ENCODE assay signal across 24 cellular contexts in genomic region chr16:66639091-66639885, GRCh38. TPM values are rescaled to one million over a fixed set of nuclear protein-coding genes. Genes with fewer than 3 reads are reported as not detected.
DNase-seq lines count a peak whose midpoint lies in the region; ATAC-seq and TF ChIP-seq lines count a peak whose summit lies in the region.
"Had no signal": no experiment of that assay in that cellular context is flagged by ENCODE, and none has a peak within 500 bp of the region (broad histone marks: within the 10 kb centered on the region; RNA-seq: fewer than 3 reads in every experiment).

No MANE protein-coding gene starts in this region.

- no peak overlapping the region for H2BK120ac ChIP-seq in trophoblast cell (ENCODE audit: insufficient read depth, low read length, poor library complexity)

- H4K12ac ChIP-seq in trophoblast cell (ENCODE audit: low read depth, low read length) = no peak overlapping the region

- peaks cover 6% of the 10 kb centered on the region; the same call in 2 of the 3 replicates for H3K36me3 Mint-ChIP-seq in GM23338 (ENCODE audit: low read depth)
- H3K36me3 Mint-ChIP-seq: stimulated activated naive B cell treated with anti-CD40 and anti-IgM and Interleukin-4, amounts not matched to agents 10 μg/mL and 1 μg/mL and 100 μg/mL, for 72 hours had no signal

- H3K36me3 ChIP-seq in GM23338 (ENCODE audit: insufficient read depth) = no peaks in the 10 kb centered on the region
- H3K36me3 ChIP-seq in trophoblast cell (ENCODE audit: control insufficient read depth in 1 of 2, insufficient read depth in 2 of 2, low read length in 2 of 2) = peaks cover 0 to 4% of the 10 kb centered on the region in 2 experiments
- H3K36me3 ChIP-seq: cardiac muscle cell, thyroid gland had no signal

- no peaks in the 10 kb centered on the region for H3K79me1 ChIP-seq in trophoblast cell (ENCODE audit: low read length)

- no peak overlapping the region for H3K18ac ChIP-seq in trophoblast cell (ENCODE audit: low read length)

- H3K9me3 Mint-ChIP-seq in GM23338 = no peaks in the 10 kb centered on the region
- H3K9me3 Mint-ChIP-seq: activated naive CD8-positive, alpha-beta T cell treated with anti-CD3 and anti-CD28 coated beads, Interleukin-2, amount 50 U/mL, for 24 hours; nephron progenitor cell; stimulated activated naive B cell treated with anti-CD40 and anti-IgM and Interleukin-4, amounts not matched to agents 10 μg/mL and 1 μg/mL and 100 μg/mL, for 72 hours had no signal

- H3K4me2 ChIP-seq in GM23338 = peak overlapping the region; percentile 53
- H3K4me2 ChIP-seq in trophoblast cell (ENCODE audit: low read length) = no peak overlapping the region

- H3K9ac ChIP-seq in trophoblast cell (ENCODE audit: low read length) = no peak overlapping the region

- H3K4me3 ChIP-seq in GM23338 (0 out of 2 replicates have a peak overlapping the region, but pooled peaks have one; percentile 0), trophoblast cell (ENCODE audit: low read depth, low read length) (no peak overlapping the region)
- H3K4me3 ChIP-seq: cardiac muscle cell, left lung, skin epidermis, thyroid gland had no signal

- H3K9me3 ChIP-seq in trophoblast cell (ENCODE audit: insufficient read depth, low read depth, low read length) = peaks cover 2% of the 10 kb centered on the region
- H3K9me3 ChIP-seq: left lung, thyroid gland had no signal

- no peak; the same call in 2 of the 3 replicates for ATAC-seq in GM23338
- no peak for ATAC-seq in SK-N-SH treated with all-trans-retinoic acid at 6 μM for 48 hours
- ATAC-seq: activated naive CD8-positive, alpha-beta T cell treated with anti-CD3 and anti-CD28 coated beads, Interleukin-2, amount 50 U/mL, for 24 hours; left lung; Panc1; stimulated activated naive B cell treated with anti-CD40 and anti-IgM and Interleukin-4, amounts not matched to agents 10 μg/mL and 1 μg/mL and 100 μg/mL, for 72 hours; T-helper 17 cell had no signal

- peak overlapping the region; percentile 22; the same call in 1 of the 2 replicates for H3K27ac Mint-ChIP-seq in GM23338
- H3K27ac Mint-ChIP-seq: activated naive CD8-positive, alpha-beta T cell treated with anti-CD3 and anti-CD28 coated beads, Interleukin-2, amount 50 U/mL, for 24 hours; nephron progenitor cell; stimulated activated naive B cell treated with anti-CD40 and anti-IgM and Interleukin-4, amounts not matched to agents 10 μg/mL and 1 μg/mL and 100 μg/mL, for 72 hours; T-helper 17 cell had no signal

- no peak overlapping the region for H4K8ac ChIP-seq in trophoblast cell (ENCODE audit: low read depth, low read length)

- H3K23ac ChIP-seq in trophoblast cell (ENCODE audit: low read length) = no peak overlapping the region

- H3K27ac ChIP-seq in GM23338 (ENCODE audit: low read depth) (peak overlapping the region; percentile 78; the same call in 1 of the 2 replicates), trophoblast cell (ENCODE audit: low read depth, low read length) (no peak overlapping the region)
- H3K27ac ChIP-seq: C4-2B, cardiac muscle cell, left lung, thyroid gland had no signal

- H3K4me1 ChIP-seq in GM23338 (ENCODE audit: insufficient read depth) (peaks cover 18% of the 10 kb centered on the region), trophoblast cell (ENCODE audit: control insufficient read depth in 1 of 2, insufficient read depth in 2 of 2, low read length in 2 of 2) (no peaks in the 10 kb centered on the region)
- H3K4me1 ChIP-seq: left lung had no signal

- H3K14ac ChIP-seq in trophoblast cell (ENCODE audit: low read length) = no peak overlapping the region

- no peak overlapping the region; the same call in 2 of the 3 replicates for H3K4me3 Mint-ChIP-seq in GM23338
- H3K4me3 Mint-ChIP-seq: activated naive CD8-positive, alpha-beta T cell treated with anti-CD3 and anti-CD28 coated beads, Interleukin-2, amount 50 U/mL, for 24 hours; nephron progenitor cell; stimulated activated naive B cell treated with anti-CD40 and anti-IgM and Interleukin-4, amounts not matched to agents 10 μg/mL and 1 μg/mL and 100 μg/mL, for 72 hours; T-helper 17 cell had no signal

- H2AK5ac ChIP-seq in trophoblast cell (ENCODE audit: low read length) = no peak overlapping the region

- H3F3A ChIP-seq in GM23338 (replicated peaks; ENCODE audit: low read depth) = no peaks in the 10 kb centered on the region

- H3K9me2 ChIP-seq in GM23338 (ENCODE audit: insufficient read depth) = no peaks in the 10 kb centered on the region

- H2AFZ ChIP-seq in GM23338 = no peak overlapping the region
- no peak overlapping the region for H2AFZ ChIP-seq in trophoblast cell (ENCODE audit: insufficient read depth, low read length, poor library complexity)

- H3K4ac ChIP-seq in trophoblast cell (ENCODE audit: low read depth, low read length) = no peak overlapping the region

- DNase-seq in GM23338 (ENCODE audit: low spot score) (no peak), amniotic epithelial cell (ENCODE audit: low read depth) (peak; percentile 76), fibroblast of peridontal ligament (ENCODE audit: extremely low read depth) (peak; percentile 47), trophoblast cell (peak; percentile 89 to 92), Kasumi-1 (lab: John Stamatoyannopoulos, UW) (no peak), LoVo (ENCODE audit: low spot score) (no peak), cerebellum (ENCODE audit: low spot score) (no peak)
- DNase-seq: ACHN; activated CD8-positive, alpha-beta memory T cell treated with anti-CD3 and anti-CD28 coated beads, Interleukin-2, amount 50 U/mL, for 4 hours; activated naive CD8-positive, alpha-beta T cell treated with anti-CD3 and anti-CD28 coated beads, Interleukin-2, amount 50 U/mL, for 24 hours; GDM1; H7; left lung; NCI-H146; nephron progenitor cell; stimulated activated CD4-positive, alpha-beta T cell treated with anti-CD3 and anti-CD28 coated beads, Interleukin-2, amount 100 ng/mL, for 24 hours; stimulated activated naive B cell treated with anti-CD40 and anti-IgM and Interleukin-4, amounts not matched to agents 10 μg/mL and 1 μg/mL and 100 μg/mL, for 72 hours; T-helper 17 cell; thyroid gland had no signal

- no peaks in the 10 kb centered on the region for H3K27me3 ChIP-seq in GM23338 (ENCODE audit: insufficient read depth)
- no peaks in the 10 kb centered on the region for H3K27me3 ChIP-seq in trophoblast cell (ENCODE audit: insufficient read depth, low read length)
- H3K27me3 ChIP-seq: cardiac muscle cell, left lung, thyroid gland had no signal

- H4K20me1 ChIP-seq in GM23338 (replicated peaks; ENCODE audit: insufficient read depth) = peaks cover 17% of the 10 kb centered on the region

- H3K27me3 Mint-ChIP-seq in GM23338 (ENCODE audit: insufficient read depth, low read depth, poor library complexity) = peaks cover 4% of the 10 kb centered on the region
- H3K27me3 Mint-ChIP-seq: activated naive CD8-positive, alpha-beta T cell treated with anti-CD3 and anti-CD28 coated beads, Interleukin-2, amount 50 U/mL, for 24 hours had no signal

- H3K79me2 ChIP-seq in GM23338 (replicated peaks; ENCODE audit: insufficient read depth) (peaks cover 29% of the 10 kb centered on the region; the same call in 1 of the 2 replicates), trophoblast cell (ENCODE audit: control insufficient read depth, insufficient read depth, low read length, poor library complexity) (no peaks in the 10 kb centered on the region)

- no peak for TF ChIP-seq CTCF in GM23338 (conservative IDR thresholded peaks at IDR 0.05; ENCODE audit: low read depth in 2 of 2)

- WGBS in trophoblast cell (ENCODE audit: extremely low coverage, insufficient coverage, insufficient read length) = no CpG with 5 or more reads among the region's 6 CpGs

- no peak overlapping the region for H2BK12ac ChIP-seq in trophoblast cell (ENCODE audit: low read length)

- peaks cover 21% of the 10 kb centered on the region for H3K4me1 Mint-ChIP-seq in GM23338
- H3K4me1 Mint-ChIP-seq: activated naive CD8-positive, alpha-beta T cell treated with anti-CD3 and anti-CD28 coated beads, Interleukin-2, amount 50 U/mL, for 24 hours; stimulated activated naive B cell treated with anti-CD40 and anti-IgM and Interleukin-4, amounts not matched to agents 10 μg/mL and 1 μg/mL and 100 μg/mL, for 72 hours had no signal

- no peak overlapping the region for H4K91ac ChIP-seq in trophoblast cell (ENCODE audit: low read depth, low read length)

- no peak overlapping the region for H2BK5ac ChIP-seq in trophoblast cell (ENCODE audit: low read depth, low read length, poor library complexity)

TF ChIP-seq in GM23338, 12 proteins besides CTCF, POLR2A, EP300 and RAD21 (continues in another document):
- TF ChIP-seq CREB1 (CRISPR knock-in tag; IDR thresholded peaks at IDR 0.05; ENCODE audit: low read depth) (no peak), JUNB (IDR thresholded peaks at IDR 0.05; ENCODE audit: unreplicated experiment) (no peak)

TF ChIP-seq in SK-N-SH treated with all-trans-retinoic acid at 6 μM for 48 hours, 23 proteins besides CTCF, POLR2A, EP300 and RAD21:
- TF ChIP-seq TCF4 (CRISPR knock-in tag; IDR thresholded peaks at IDR 0.05; ENCODE audit: borderline replicate concordance) (no peak), ZFP3 (CRISPR knock-in tag; IDR thresholded peaks at IDR 0.05) (no peak)

RNA-seq across cellular contexts. Expression of gene CMTM3, which starts 34.8 kb away (rescaled TPM):
- 16.4 and 20.0 TPM in 2 replicates for total RNA-seq in GM23338 (2014; rRNA removed; shearing (Covaris generic))
- polyA plus RNA-seq in GM23338 (2016; fragmentation: Nextera tagmentation; extraction: Ambion mirVana) = 16.6 and 17.5 TPM in 2 replicates
- 68.4 and 70.2 TPM in 2 replicates for polyA plus RNA-seq in trophoblast cell (2013)
- total RNA-seq in cerebellum = 12.7 TPM

RNA-seq across cellular contexts. Expression of gene CMTM4, which starts 57.3 kb away (rescaled TPM):
- 54.1 and 77.0 TPM in 2 replicates for total RNA-seq in GM23338 (2014; rRNA removed; shearing (Covaris generic))
- 14.1 and 14.4 TPM in 2 replicates for polyA plus RNA-seq in GM23338 (2016; fragmentation: Nextera tagmentation; extraction: Ambion mirVana)
- polyA plus RNA-seq in trophoblast cell (2013) = 20.8 and 21.5 TPM in 2 replicates
- 39.0 TPM for total RNA-seq in cerebellum

Comparison
In these comparisons a context has a peak if more than half of its experiments do, and no peak if none do; other contexts are left out.
1. DNase-seq: peak in amniotic epithelial cell (single experiment), fibroblast of peridontal ligament (single experiment) and trophoblast cell (2 of 2); none in GM23338 (single experiment), Kasumi-1 (0 of 2), LoVo (single experiment) and cerebellum (single experiment).